ENCODE assay signal across 1 cellular context in the genomic region with DNA sequence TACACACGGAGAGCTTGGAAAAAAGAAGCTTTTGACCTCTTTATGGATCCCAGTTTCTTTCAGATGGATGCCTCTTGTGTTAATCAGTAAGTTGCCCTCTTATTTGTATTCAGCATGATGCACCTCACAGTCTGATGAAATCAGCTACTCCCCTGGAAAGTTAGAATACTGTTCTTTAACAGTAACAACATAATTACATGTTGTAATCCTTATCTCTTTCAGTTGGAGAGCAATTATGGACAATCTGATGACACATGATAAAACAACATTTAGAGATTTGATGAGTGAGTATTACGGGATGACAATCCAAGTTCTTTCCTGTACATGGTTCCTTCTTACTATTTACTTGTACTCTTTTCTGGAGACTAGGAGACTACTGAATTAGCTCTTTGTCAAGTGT.
A peak's percentile ranks its signal among the peaks of the same experiment; 100 is the strongest.
TF ChIP-seq lines count a peak whose summit lies in the region.

No MANE protein-coding gene starts in this region.

TF ChIP-seq in HepG2, 621 proteins besides CTCF, POLR2A, EP300 and RAD21:
- TF ChIP-seq MAFK (conservative IDR thresholded peaks at IDR 0.05 in 1 of 2, IDR thresholded peaks at IDR 0.05 in 1 of 2; ENCODE audit: low read length in 2 of 2), result peak in 1 of 2 experiments; percentile 19; a peak in 1 of 4 replicates
- no peak for TF ChIP-seq POGZ (CRISPR knock-in tag; IDR thresholded peaks at IDR 0.05)
- TF ChIP-seq NR2F2 (IDR thresholded peaks at IDR 0.05; ENCODE audit: borderline replicate concordance, low read depth), result no peak
- no peak for TF ChIP-seq ZBTB34 (CRISPR knock-in tag; IDR thresholded peaks at IDR 0.05)
- no peak for TF ChIP-seq ZNF292 (CRISPR knock-in tag; IDR thresholded peaks at IDR 0.05; ENCODE audit: borderline replicate concordance, low read depth)
- 0 out of 2 replicates have a peak, but pooled peaks have one; percentile 27 for TF ChIP-seq MAFF (IDR thresholded peaks at IDR 0.05; ENCODE audit: low read depth, low read length)
- TF ChIP-seq PHF21A (CRISPR knock-in tag; IDR thresholded peaks at IDR 0.05), result no peak
